In genomic region chr6:116557863-116558262, GRCh38 we compare ENCODE assay signal across 11 cellular contexts. TPM values are rescaled to one million over a fixed set of nuclear protein-coding genes. Genes with fewer than 3 reads are reported as not detected.
DNase-seq lines count a peak whose midpoint lies in the region; ATAC-seq and TF ChIP-seq lines count a peak whose summit lies in the region.
"Had no signal": no experiment of that assay in that cellular context is flagged by ENCODE, and none has a peak within 500 bp of the region (broad histone marks: within the 10 kb centered on the region; RNA-seq: fewer than 3 reads in every experiment).

No MANE protein-coding gene starts in this region.

- DNase-seq in AG09319 (ENCODE audit: extremely low read depth, low read depth) = peak; percentile 78
- peak; percentile 93 for DNase-seq in LHCN-M2 (ENCODE audit: low read depth)
- peak; percentile 96 for DNase-seq in brain microvascular endothelial cell
- DNase-seq in left lung = no peak
- DNase-seq in NAMALWA (ENCODE audit: low spot score) = no peak
- no peak for DNase-seq in GM19238 (ENCODE audit: insufficient read length, low spot score)
- DNase-seq in T-helper 17 cell = no peak
- DNase-seq in GOT3 (lab: John Stamatoyannopoulos, UW) = no peak
- DNase-seq: activated CD4-positive, CD25-positive, alpha-beta regulatory T cell; stimulated activated naive CD4-positive, alpha-beta T cell had no signal

- H3K9me3 ChIP-seq in left lung (no peaks in the 10 kb centered on the region), T-helper 17 cell (ENCODE audit: control insufficient read depth, low read length, poor library complexity, severe bottlenecking) (no peaks in the 10 kb centered on the region)

- no peak for TF ChIP-seq CTCF in AG09319 (IDR thresholded peaks at IDR 0.05; ENCODE audit: low read depth, low read length)
- no peak for TF ChIP-seq CTCF in brain microvascular endothelial cell (IDR thresholded peaks at IDR 0.05; ENCODE audit: low read depth, low read length, missing control alignments)
- TF ChIP-seq CTCF in left lung (IDR thresholded peaks at IDR 0.05) = no peak

- H3K27ac ChIP-seq in brain microvascular endothelial cell = peak overlapping the region; percentile 54
- H3K27ac ChIP-seq in left lung = no peak overlapping the region

- H3K4me1 ChIP-seq in left lung = peaks cover 0 to 3% of the 10 kb centered on the region in 2 donors

- H3K27ac Mint-ChIP-seq in T-helper 17 cell = no peak overlapping the region

- H3K4me3 Mint-ChIP-seq in T-helper 17 cell = no peak overlapping the region
- H3K4me3 Mint-ChIP-seq: neural crest cell had no signal

- H3K36me3 Mint-ChIP-seq in T-helper 17 cell (ENCODE audit: low read depth) = no peaks in the 10 kb centered on the region

- ATAC-seq in left lung (peak; percentile 64), T-helper 17 cell (no peak)

- peaks cover 35% of the 10 kb centered on the region for H3K27me3 Mint-ChIP-seq in T-helper 17 cell

- H3K4me3 ChIP-seq in brain microvascular endothelial cell (ENCODE audit: low read depth, low read length) (no peak overlapping the region), left lung (no peak overlapping the region)

- peaks cover 2% of the 10 kb centered on the region for H3K4me1 Mint-ChIP-seq in T-helper 17 cell
- H3K4me1 Mint-ChIP-seq: neural crest cell had no signal

- in situ Hi-C loops in brain microvascular endothelial cell (cut with HindIII; ENCODE audit: low pct_ligation_motif_present, low sequenced_read_pairs) = no loop called here

- H3K27me3 ChIP-seq in brain microvascular endothelial cell (replicated peaks) (no peaks in the 10 kb centered on the region), left lung (no peaks in the 10 kb centered on the region)

- intact Hi-C loops in left lung (cut with DNase I) = no loop called here

- H3K36me3 ChIP-seq in brain microvascular endothelial cell (replicated peaks) (no peaks in the 10 kb centered on the region), left lung (no peaks in the 10 kb centered on the region)

RNA-seq across cellular contexts. Expression of gene CALHM4, which starts 4.3 kb away (rescaled TPM):
- 0.26 and 1.3 TPM in 2 replicates for total RNA-seq in LHCN-M2 (2014; rRNA removed)
- polyA plus RNA-seq in LHCN-M2 (2012) = not detected
- not detected for total RNA-seq in left lung
- total RNA-seq in T-helper 17 cell = not detected
- total RNA-seq: neural crest cell had no signal

RNA-seq across cellular contexts. Expression of gene TRAPPC3L, which starts 12.4 kb away (rescaled TPM):
- total RNA-seq in LHCN-M2 (2014; rRNA removed) = 0.06 TPM in 1 of 2 replicates, not detected in the other
- polyA plus RNA-seq in LHCN-M2 (2012) = 0.04 TPM
- total RNA-seq in left lung = under 1 TPM; 0.12 to 0.13 TPM
- total RNA-seq in T-helper 17 cell = 1 to 10 TPM in 1 of 2 donors, not detected in 1; 3.5 TPM
- total RNA-seq: neural crest cell had no signal

RNA-seq across cellular contexts. Expression of gene RWDD1, which starts 13.4 kb away (rescaled TPM):
- total RNA-seq in LHCN-M2 (2014; rRNA removed) = 46.8 and 61.5 TPM in 2 replicates
- 46.5 TPM for polyA plus RNA-seq in LHCN-M2 (2012)
- 10 to 100 TPM; 37.0 to 41.1 TPM for total RNA-seq in left lung
- 10 to 100 TPM; 44.0 to 48.2 TPM for total RNA-seq in T-helper 17 cell

RNA-seq across cellular contexts. Expression of gene CALHM5, which starts 46.4 kb away (rescaled TPM):
- total RNA-seq in LHCN-M2 (2014; rRNA removed) (5.1 and 6.3 TPM in 2 replicates), left lung (1 to 10 TPM; 2.3 to 2.9 TPM), T-helper 17 cell (under 1 TPM in 1 of 2 donors, not detected in 1; 0.65 TPM)
- 4.3 TPM for polyA plus RNA-seq in LHCN-M2 (2012)

RNA-seq across cellular contexts. Expression of gene RSPH4A, which starts 58.4 kb away (rescaled TPM):
- 0.26 and 0.57 TPM in 2 replicates for total RNA-seq in LHCN-M2 (2014; rRNA removed)
- polyA plus RNA-seq in LHCN-M2 (2012) = 0.17 TPM
- 1 to 10 TPM in 1 of 2 donors, under 1 TPM in 1; 0.15 to 5.1 TPM for total RNA-seq in left lung
- total RNA-seq in T-helper 17 cell = under 1 TPM; 0.60 to 0.67 TPM

Comparison
In these comparisons a context has a peak if more than half of its experiments do, and no peak if none do; other contexts are left out.
1. DNase-seq: peak in AG09319 (single experiment), LHCN-M2 (single experiment) and brain microvascular endothelial cell (single experiment); none in left lung (0 of 2), NAMALWA (single experiment), GM19238 (single experiment), T-helper 17 cell (0 of 3) and GOT3 (single experiment).